Comparison of ENCODE assay signal across 16 cellular contexts in genomic region chr12:103913100-103913499, GRCh38. TPM values are rescaled to one million over a fixed set of nuclear protein-coding genes. Genes with fewer than 3 reads are reported as not detected.
DNase-seq lines count a peak whose midpoint lies in the region.
"Had no signal": no experiment of that assay in that cellular context is flagged by ENCODE, and none has a peak within 500 bp of the region (broad histone marks: within the 10 kb centered on the region; RNA-seq: fewer than 3 reads in every experiment).

No MANE protein-coding gene starts in this region.

- no peak overlapping the region for H3K4me2 ChIP-seq in neuronal stem cell (ENCODE audit: insufficient read depth, low read length, poor library complexity, severe bottlenecking)
- H3K4me2 ChIP-seq: PC-9 had no signal

- no peak overlapping the region for H2BK5ac ChIP-seq in neuronal stem cell (ENCODE audit: low read length)

- peak overlapping the region; percentile 46 for H2AFZ ChIP-seq in neuronal stem cell (ENCODE audit: low read length)
- H2AFZ ChIP-seq: PC-9 had no signal

- H4K91ac ChIP-seq in neuronal stem cell (ENCODE audit: low read depth, low read length, poor library complexity) = no peak overlapping the region

- no peak overlapping the region for H4K8ac ChIP-seq in neuronal stem cell (ENCODE audit: low read depth, low read length)

- H2AK5ac ChIP-seq in neuronal stem cell (ENCODE audit: low read depth, low read length) = no peak overlapping the region

- H3K18ac ChIP-seq in neuronal stem cell (ENCODE audit: low read length) = no peak overlapping the region

- peak overlapping the region; percentile 37 for H3K27ac ChIP-seq in angular gyrus (ENCODE audit: low read depth, low read length)
- H3K27ac ChIP-seq in neuronal stem cell (replicated peaks; ENCODE audit: low read length) = no peak overlapping the region
- H3K27ac ChIP-seq: PC-9, RWPE1 had no signal

- no CpG with 5 or more reads among the region's 3 CpGs for WGBS in neuronal stem cell (ENCODE audit: extremely low coverage in 2 of 2, insufficient read length in 2 of 2, insufficient replicate concordance in 1 of 2), 2 donors

- peaks cover 0 to 2% of the 10 kb centered on the region in 2 donors for H3K9me3 ChIP-seq in neuronal stem cell (replicated peaks in 1 of 2; ENCODE audit: control insufficient read depth in 2 of 2, insufficient read depth in 1 of 2, low read depth in 1 of 2, low read length in 2 of 2)

- H3K9ac ChIP-seq in neuronal stem cell (ENCODE audit: low read depth, low read length, poor library complexity) = no peak overlapping the region

- no peaks in the 10 kb centered on the region for H3K36me3 ChIP-seq in neuronal stem cell (replicated peaks in 1 of 2; ENCODE audit: control insufficient read depth in 2 of 2, insufficient read depth in 2 of 2, low read length in 2 of 2)

- H3K23ac ChIP-seq in neuronal stem cell (ENCODE audit: low read depth, low read length, poor library complexity) = no peak overlapping the region

- H3K4me3 ChIP-seq in neuronal stem cell (ENCODE audit: low read length in 2 of 2) = no peak overlapping the region
- H3K4me3 ChIP-seq: PC-9 had no signal

- no peaks in the 10 kb centered on the region for H3K27me3 ChIP-seq in neuronal stem cell (ENCODE audit: control insufficient read depth in 3 of 3, insufficient read depth in 3 of 3, low read depth in 1 of 3, low read length in 3 of 3)

- H3K14ac ChIP-seq in neuronal stem cell (ENCODE audit: low read length) = no peak overlapping the region

- no peak overlapping the region for H3K4ac ChIP-seq in neuronal stem cell (ENCODE audit: low read length)

- H2BK120ac ChIP-seq in neuronal stem cell (ENCODE audit: low read depth, low read length) = no peak overlapping the region

- H3K79me1 ChIP-seq in neuronal stem cell (ENCODE audit: low read depth, low read length) = no peaks in the 10 kb centered on the region

- H3K4me1 ChIP-seq in neuronal stem cell (ENCODE audit: control insufficient read depth in 2 of 2, insufficient read depth in 1 of 2, low read depth in 1 of 2, low read length in 2 of 2) = peaks cover 0 to 2% of the 10 kb centered on the region in 2 donors

- no peak overlapping the region for H2BK12ac ChIP-seq in neuronal stem cell (ENCODE audit: low read length)

- H2BK15ac ChIP-seq in neuronal stem cell (ENCODE audit: low read length) = no peak overlapping the region

- DNase-seq in NCI-H748 (lab: John Stamatoyannopoulos, UW; ENCODE audit: unreplicated experiment) (peak; percentile 36), NCI-H748 treated with DMSO at 0.1 percent for 48 hours (lab: John Stamatoyannopoulos, UW) (no peak), NCI-H2171 treated with DMSO at 0.1 percent for 48 hours (lab: John Stamatoyannopoulos, UW) (peak; percentile 79), neuronal stem cell (ENCODE audit: low spot score) (no peak), cerebellum (ENCODE audit: low spot score) (no peak), hypothalamus (lab: John Stamatoyannopoulos, UW) (no peak)
- no peak for DNase-seq in stimulated activated CD4-positive, alpha-beta T cell treated with anti-CD3 and anti-CD28 coated beads, Interleukin-2, amount 100 ng/mL, for 48 hours
- DNase-seq: DMS79, H9, KG1, NCI-H2227 treated with DMSO at 0.1 percent for 48 hours, NCI-H510A, PC-9, T-helper 1 cell had no signal

RNA-seq across cellular contexts. Expression of gene HSP90B1, which starts 17.1 kb away (rescaled TPM):
- 312 TPM for polyA plus RNA-seq in neuronal stem cell (2013, experiment 1 of 2)
- polyA plus RNA-seq in neuronal stem cell (2013, experiment 2 of 2) = 308 TPM
- 165 TPM for total RNA-seq in cerebellum

RNA-seq across cellular contexts. Expression of gene TDG, which starts 52.6 kb away (rescaled TPM):
- polyA plus RNA-seq in neuronal stem cell (2013, experiment 1 of 2) = 54.1 TPM
- polyA plus RNA-seq in neuronal stem cell (2013, experiment 2 of 2) = 57.1 TPM
- total RNA-seq in cerebellum = 42.9 TPM

Comparison
In these comparisons a context has a peak if more than half of its experiments do, and no peak if none do; other contexts are left out.
1. DNase-seq: peak in NCI-H748 (single experiment) and NCI-H2171 treated with DMSO at 0.1 percent for 48 hours (single experiment); none in NCI-H748 treated with DMSO at 0.1 percent for 48 hours (single experiment), neuronal stem cell (single experiment), stimulated activated CD4-positive, alpha-beta T cell treated with anti-CD3 and anti-CD28 coated beads, Interleukin-2, amount 100 ng/mL, for 48 hours (0 of 2), cerebellum (single experiment) and hypothalamus (0 of 51).